Comparison of ENCODE assay signal across 8 cellular contexts in genomic region chr19:13865578-13866462, GRCh38. TPM values are rescaled to one million over a fixed set of nuclear protein-coding genes. Genes with fewer than 3 reads are reported as not detected.
DNase-seq lines count a peak whose midpoint lies in the region; ATAC-seq and TF ChIP-seq lines count a peak whose summit lies in the region.

No MANE protein-coding gene starts in this region.

- H2AFZ ChIP-seq in parathyroid adenoma, result peak overlapping the region; percentile 84

- no peaks in the 10 kb centered on the region for H3K79me2 ChIP-seq in parathyroid adenoma

- H3K27me3 ChIP-seq in parathyroid adenoma (ENCODE audit: control insufficient read depth, insufficient read depth, low read length), result no peaks in the 10 kb centered on the region

- no peaks in the 10 kb centered on the region for H3K36me3 ChIP-seq in parathyroid adenoma (ENCODE audit: control insufficient read depth, insufficient read depth, low read length)

- CTCF ChIA-PET in RWPE1 (lab: Yijun Ruan, JAX), result interaction anchor here (0.7 kb wide), 1 partner anchor 13 kb away, joined by 3 read pairs; no protein-coding TSS in a partner anchor

- peak in 2 of 3 experiments; percentile 71 to 80 for DNase-seq in NCI-H1417 (lab: John Stamatoyannopoulos, UW)
- DNase-seq in NCI-H1417 treated with DMSO at 0.1 percent for 48 hours (lab: John Stamatoyannopoulos, UW), result no peak
- no peak for DNase-seq in RWPE1 (ENCODE audit: low spot score)
- DNase-seq in epithelial cell of proximal tubule (ENCODE audit: low read depth), result no peak
- DNase-seq in NCI-H1092 treated with DMSO at 0.1 percent for 48 hours (lab: John Stamatoyannopoulos, UW), result no peak

- H3K4me3 ChIP-seq in epithelial cell of proximal tubule (ENCODE audit: low read depth, low read length) (peak overlapping the region; percentile 60), parathyroid adenoma (ENCODE audit: low read depth, low read length) (peak overlapping the region; percentile 73)

- H3K4me2 ChIP-seq in parathyroid adenoma (ENCODE audit: low read length), result peak overlapping the region; percentile 68

- H3K27ac ChIP-seq in RWPE1, result peak overlapping the region; percentile 100; the same call in 1 of the 2 replicates
- peak overlapping the region; percentile 61 for H3K27ac ChIP-seq in parathyroid adenoma

- ATAC-seq in GM21423 (IDR thresholded peaks at IDR 0.05; ENCODE audit: unreplicated experiment) (no peak), HG02938 (IDR thresholded peaks at IDR 0.05; ENCODE audit: unreplicated experiment) (no peak)

- H3K9me3 ChIP-seq in parathyroid adenoma (ENCODE audit: control insufficient read depth, low read length), result no peaks in the 10 kb centered on the region

- POLR2A ChIA-PET in RWPE1 (lab: Yijun Ruan, JAX; ENCODE audit: low non-redundant PET), result no interaction called here

- H3K9ac ChIP-seq in parathyroid adenoma, result peak overlapping the region; percentile 55

- H3K4me1 ChIP-seq in parathyroid adenoma, result peaks cover 11% of the 10 kb centered on the region

- TF ChIP-seq CTCF in RWPE1 (conservative IDR thresholded peaks at IDR 0.05; ENCODE audit: low read depth) (no peak), epithelial cell of proximal tubule (conservative IDR thresholded peaks at IDR 0.05; ENCODE audit: low read depth, low read length) (no peak), parathyroid adenoma (IDR thresholded peaks at IDR 0.05) (peak; percentile 6)

RNA-seq across cellular contexts. Expression of gene NANOS3, which starts 11.1 kb away (rescaled TPM):
- total RNA-seq in epithelial cell of proximal tubule, result not detected in 2 replicates

RNA-seq across cellular contexts. Expression of gene BRME1, which starts 40.1 kb away (rescaled TPM):
- 0.58 and 1.4 TPM in 2 replicates for total RNA-seq in epithelial cell of proximal tubule

RNA-seq across cellular contexts. Expression of gene CC2D1A, which starts 40.2 kb away (rescaled TPM):
- total RNA-seq in epithelial cell of proximal tubule, result 27.2 and 30.6 TPM in 2 replicates

Comparison
In these comparisons a context has a peak if more than half of its experiments do, and no peak if none do; other contexts are left out.
1. DNase-seq: peak in NCI-H1417 (2 of 3); none in NCI-H1417 treated with DMSO at 0.1 percent for 48 hours (single experiment), RWPE1 (single experiment), epithelial cell of proximal tubule (single experiment) and NCI-H1092 treated with DMSO at 0.1 percent for 48 hours (single experiment).